In the genomic region with DNA sequence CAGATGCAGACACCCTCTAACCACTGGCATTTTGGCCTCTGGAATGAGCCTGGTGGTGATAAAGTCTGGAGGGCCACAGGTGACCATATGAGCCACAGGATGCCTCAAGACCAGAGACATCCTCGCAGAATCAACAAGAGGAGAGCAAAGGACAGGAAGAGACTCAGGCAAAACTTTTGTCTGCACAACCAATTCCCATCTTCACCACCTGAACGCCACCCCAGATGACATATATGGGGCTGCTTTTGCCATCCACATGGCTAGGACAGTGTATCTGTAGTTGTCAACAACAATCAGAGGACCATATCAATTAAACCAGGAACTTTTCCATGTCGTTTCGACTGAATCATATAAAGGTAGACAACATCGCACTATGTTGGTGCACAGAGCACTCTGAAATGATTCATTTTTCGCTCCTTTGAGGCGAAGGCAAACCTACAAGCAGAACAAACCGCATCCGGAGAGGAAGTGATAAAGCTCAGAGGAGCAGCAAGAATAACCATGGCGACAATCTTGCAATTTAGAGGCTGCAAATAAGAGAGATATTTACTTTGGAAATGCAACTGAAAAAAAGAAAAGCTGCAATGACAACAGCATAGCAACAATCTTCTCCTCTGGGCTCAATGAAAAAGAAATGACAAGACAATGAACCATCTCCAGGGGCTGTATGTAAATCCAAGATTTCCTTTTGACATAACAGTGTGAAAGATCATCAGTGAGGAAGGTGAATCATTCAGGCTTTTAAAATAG, we compare ENCODE assay signal across 8 cellular contexts.
A peak's percentile ranks its signal among the peaks of the same experiment; 100 is the strongest.
DNase-seq lines count a peak whose midpoint lies in the region; ATAC-seq, FAIRE-seq and TF ChIP-seq lines count a peak whose summit lies in the region.

No MANE protein-coding gene starts in this region.

- no peaks in the 10 kb centered on the region for H3K79me2 ChIP-seq in SU-DHL-6 (ENCODE audit: insufficient read depth, low read length)
- no peaks in the 10 kb centered on the region for H3K79me2 ChIP-seq in GM12878 (ENCODE audit: control insufficient read depth, insufficient read depth, low read length)

- no peak overlapping the region for H2AFZ ChIP-seq in SU-DHL-6 (ENCODE audit: low read depth, low read length, severe bottlenecking)
- H2AFZ ChIP-seq in GM12878 (ENCODE audit: control insufficient read depth, low read depth, low read length): no peak overlapping the region

- peak overlapping the region; percentile 95 for H3K27ac ChIP-seq in SU-DHL-6 (ENCODE audit: low read depth, low read length)
- peak overlapping the region; percentile 77 for H3K27ac ChIP-seq in GM12878 (ENCODE audit: control insufficient read depth, insufficient read depth)
- H3K27ac ChIP-seq in adrenal gland: peak overlapping the region in 1 of 5 donors; percentile 32

- H3K27me3 ChIP-seq in SU-DHL-6 (ENCODE audit: low read length) (no peaks in the 10 kb centered on the region), GM12878 (replicated peaks in 1 of 2; ENCODE audit: control insufficient read depth in 2 of 2, insufficient read depth in 2 of 2, low read length in 1 of 2) (no peaks in the 10 kb centered on the region), adrenal gland (no peaks in the 10 kb centered on the region)

- peak; percentile 37 to 59; a peak in 1 of 4 replicates for TF ChIP-seq EP300 in GM12878 (IDR thresholded peaks at IDR 0.05; ENCODE audit: borderline replicate concordance in 1 of 2, control insufficient read depth in 1 of 2, low read depth in 2 of 2, low read length in 2 of 2)

- TF ChIP-seq CTCF in SU-DHL-6 (IDR thresholded peaks at IDR 0.05; ENCODE audit: insufficient read depth, low read length, poor library complexity, severe bottlenecking) (no peak), GM12878 (IDR thresholded peaks at IDR 0.05 in 2 of 3, conservative IDR thresholded peaks at IDR 0.05 in 1 of 3; ENCODE audit: control insufficient read depth in 2 of 3, extremely low read depth in 1 of 3, insufficient read depth in 1 of 3, low read depth in 3 of 3, low read length in 3 of 3) (no peak), adrenal gland (IDR thresholded peaks at IDR 0.05) (no peak)

- H3K4me1 ChIP-seq in GM12878 (ENCODE audit: control insufficient read depth, insufficient read depth, low read length) (peaks cover 39% of the 10 kb centered on the region), adrenal gland (replicated peaks in 1 of 2) (no peaks in the 10 kb centered on the region)

- RAD21 ChIA-PET in GM12878 (lab: Charles Lee; ENCODE audit: unreplicated experiment): interaction anchor here (0.9 kb wide), 1 partner anchor 16 kb away, joined by 4 read pairs; no protein-coding TSS in a partner anchor

- no peak for TF ChIP-seq RAD21 in GM12878 (IDR thresholded peaks at IDR 0.05; ENCODE audit: insufficient read depth, low read depth, low read length)

- H3K9ac ChIP-seq in SU-DHL-6 (ENCODE audit: low read length) (peak overlapping the region; percentile 18; the same call in 1 of the 2 replicates), GM12878 (ENCODE audit: control insufficient read depth, insufficient read depth, low read length) (no peak overlapping the region)

- POLR2A ChIA-PET in GM12878 (lab: Charles Lee): interaction anchor here (1.5 kb wide), 1 partner anchor 15 kb away, joined by 4 read pairs; no protein-coding TSS in a partner anchor

- FAIRE-seq in GM19239 (lab: Jason Lieb, UNC): peak; percentile 96
- peak; percentile 85 for FAIRE-seq in GM12878 (lab: Jason Lieb, UNC)
- FAIRE-seq in HTR-8/SVneo (lab: Jason Lieb, UNC): no peak

- intact Hi-C loops in GM12878 (cut with micrococcal nuclease; ENCODE audit: unreplicated experiment): loop anchor here (1.0 to 5.0 kb wide), 4 partner anchors 16 to 199 kb away; no protein-coding TSS in a partner anchor
- intact Hi-C loops in adrenal gland (cut with DNase I): loop anchor here in 1 of 2 donors (10.0 kb wide), 1 partner anchor 202 kb away; a partner anchor contains a TSS

- H3F3A ChIP-seq in SU-DHL-6 (ENCODE audit: insufficient read depth): peaks cover 10% of the 10 kb centered on the region; the same call in 1 of the 2 replicates

- H3K36me3 ChIP-seq in SU-DHL-6 (ENCODE audit: low read length) (no peaks in the 10 kb centered on the region), GM12878 (ENCODE audit: control insufficient read depth in 2 of 2, insufficient read depth in 2 of 2, low read length in 1 of 2) (no peaks in the 10 kb centered on the region), adrenal gland (replicated peaks in 1 of 2) (no peaks in the 10 kb centered on the region)

- ATAC-seq in HG03108 (IDR thresholded peaks at IDR 0.05; ENCODE audit: unreplicated experiment): peak; percentile 57
- ATAC-seq in GM12878: peak; percentile 78

- CTCF ChIA-PET in GM12878 (lab: Yijun Ruan, JAX): interaction anchor here (0.6 to 0.9 kb wide), 2 partner anchors 79 to 888 kb away, joined by 3 read pairs; no protein-coding TSS in a partner anchor

- SMC1A ChIA-PET in GM12878 (lab: Charles Lee; ENCODE audit: uncharacterized antibody, unreplicated experiment): interaction anchor here (0.8 to 2.3 kb wide), 4 partner anchors 9 to 134 kb away, joined by 3 to 9 read pairs (median 4); no protein-coding TSS in a partner anchor

- H4K20me1 ChIP-seq in SU-DHL-6 (ENCODE audit: low read depth, low read length): no peaks in the 10 kb centered on the region
- no peaks in the 10 kb centered on the region for H4K20me1 ChIP-seq in GM12878 (ENCODE audit: control insufficient read depth, insufficient read depth)

- peak overlapping the region; percentile 30 for H3K4me2 ChIP-seq in SU-DHL-6 (ENCODE audit: low read depth, low read length, poor library complexity, severe bottlenecking)
- H3K4me2 ChIP-seq in GM12878 (ENCODE audit: control insufficient read depth, insufficient read depth): peak overlapping the region; percentile 33; the same call in 1 of the 2 replicates

- H3K9me2 ChIP-seq in SU-DHL-6 (replicated peaks; ENCODE audit: insufficient read depth, low read length): no peaks in the 10 kb centered on the region

- no peaks in the 10 kb centered on the region for H3K9me3 ChIP-seq in SU-DHL-6 (ENCODE audit: insufficient read depth, low read length)
- H3K9me3 ChIP-seq in GM12878 (replicated peaks; ENCODE audit: control insufficient read depth, insufficient read depth, low read length): no peaks in the 10 kb centered on the region; the same call in 2 of the 3 replicates
- no peaks in the 10 kb centered on the region for H3K9me3 ChIP-seq in adrenal gland (replicated peaks in 1 of 3)

- in situ Hi-C loops in GM12878 (cut with MboI): no loop called here

- H3K4me3 ChIP-seq in SU-DHL-6 (ENCODE audit: insufficient read depth, low read length, poor library complexity, severe bottlenecking) (no peak overlapping the region), GM12878 (no peak overlapping the region; the same call in 1 of the 2 replicates), adrenal gland (no peak overlapping the region)

- TF ChIP-seq POLR2A in GM12878 (IDR thresholded peaks at IDR 0.05; ENCODE audit: low read depth, low read length) (no peak; the same call in 1 of the 2 replicates), adrenal gland (IDR thresholded peaks at IDR 0.05) (no peak)

- 0% methylated on average over 10 of the region's 10 CpGs for WGBS in GM12878 (ENCODE audit: insufficient coverage, insufficient replicate concordance, low lambda C conversion rate, missing lambda C conversion rate)
- 74 to 83% (median 81%) methylated on average over 10 of the region's 10 CpGs for WGBS in adrenal gland, 4 donors

- DNase-seq in GM19239 (ENCODE audit: insufficient read length, low spot score) (peak; percentile 38), GM12878 (ENCODE audit: low read depth, low spot score) (peak; percentile 80), adrenal gland (no peak), epidermal melanocyte (ENCODE audit: insufficient read length, low spot score) (no peak), HTR-8/SVneo (ENCODE audit: insufficient read length, low spot score) (no peak)
- DNase-seq in stimulated activated CD8-positive, alpha-beta memory T cell treated with anti-CD3 and anti-CD28 coated beads, Interleukin-7, amount 100 ng/mL, for 4 hours (ENCODE audit: low read depth in 2 of 2): peak; percentile 38 to 56

- BruUV-seq in GM12878 (replicated peaks; lab: Mats Ljungman, UMichigan): no TSS peak

TF ChIP-seq in GM12878, 131 proteins besides CTCF, POLR2A, EP300 and RAD21 (continues in another document):
- peak; percentile 24; the same call in 1 of the 2 replicates for TF ChIP-seq CHD2 (IDR thresholded peaks at IDR 0.05; ENCODE audit: borderline replicate concordance, low read depth, low read length)
- TF ChIP-seq SP1 (IDR thresholded peaks at IDR 0.05; ENCODE audit: low read depth, low read length): no peak
- TF ChIP-seq MTA2 (IDR thresholded peaks at IDR 0.05; ENCODE audit: low read depth): no peak
- TF ChIP-seq SUZ12 (IDR thresholded peaks at IDR 0.05; ENCODE audit: unreplicated experiment): no peak
- 0 out of 2 replicates have a peak, but pooled peaks have one; percentile 27 for TF ChIP-seq ASH2L (IDR thresholded peaks at IDR 0.05; ENCODE audit: borderline replicate concordance, low read depth)
- no peak for TF ChIP-seq NR2C2 (IDR thresholded peaks at IDR 0.05; ENCODE audit: borderline replicate concordance, control insufficient read depth, insufficient read length, low read depth)
- peak; percentile 50 for TF ChIP-seq RUNX3 (IDR thresholded peaks at IDR 0.05; ENCODE audit: low read length)
- TF ChIP-seq, protein P1, sequence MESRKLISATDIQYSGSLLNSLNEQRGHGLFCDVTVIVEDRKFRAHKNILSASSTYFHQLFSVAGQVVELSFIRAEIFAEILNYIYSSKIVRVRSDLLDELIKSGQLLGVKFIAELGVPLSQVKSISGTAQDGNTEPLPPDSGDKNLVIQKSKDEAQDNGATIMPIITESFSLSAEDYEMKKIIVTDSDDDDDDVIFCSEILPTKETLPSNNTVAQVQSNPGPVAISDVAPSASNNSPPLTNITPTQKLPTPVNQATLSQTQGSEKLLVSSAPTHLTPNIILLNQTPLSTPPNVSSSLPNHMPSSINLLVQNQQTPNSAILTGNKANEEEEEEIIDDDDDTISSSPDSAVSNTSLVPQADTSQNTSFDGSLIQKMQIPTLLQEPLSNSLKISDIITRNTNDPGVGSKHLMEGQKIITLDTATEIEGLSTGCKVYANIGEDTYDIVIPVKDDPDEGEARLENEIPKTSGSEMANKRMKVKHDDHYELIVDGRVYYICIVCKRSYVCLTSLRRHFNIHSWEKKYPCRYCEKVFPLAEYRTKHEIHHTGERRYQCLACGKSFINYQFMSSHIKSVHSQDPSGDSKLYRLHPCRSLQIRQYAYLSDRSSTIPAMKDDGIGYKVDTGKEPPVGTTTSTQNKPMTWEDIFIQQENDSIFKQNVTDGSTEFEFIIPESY (IDR thresholded peaks at IDR 0.05): no peak
- TF ChIP-seq, protein P2, sequence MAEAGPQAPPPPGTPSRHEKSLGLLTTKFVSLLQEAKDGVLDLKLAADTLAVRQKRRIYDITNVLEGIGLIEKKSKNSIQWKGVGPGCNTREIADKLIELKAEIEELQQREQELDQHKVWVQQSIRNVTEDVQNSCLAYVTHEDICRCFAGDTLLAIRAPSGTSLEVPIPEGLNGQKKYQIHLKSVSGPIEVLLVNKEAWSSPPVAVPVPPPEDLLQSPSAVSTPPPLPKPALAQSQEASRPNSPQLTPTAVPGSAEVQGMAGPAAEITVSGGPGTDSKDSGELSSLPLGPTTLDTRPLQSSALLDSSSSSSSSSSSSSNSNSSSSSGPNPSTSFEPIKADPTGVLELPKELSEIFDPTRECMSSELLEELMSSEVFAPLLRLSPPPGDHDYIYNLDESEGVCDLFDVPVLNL (IDR thresholded peaks at IDR 0.05; ENCODE audit: low read depth, low read length): no peak

Comparison
In these comparisons a context has a peak if more than half of its experiments do, and no peak if none do; other contexts are left out.
1. DNase-seq: peak in GM19239 (single experiment), GM12878 (single experiment) and stimulated activated CD8-positive, alpha-beta memory T cell treated with anti-CD3 and anti-CD28 coated beads, Interleukin-7, amount 100 ng/mL, for 4 hours (2 of 2); none in adrenal gland (0 of 7), epidermal melanocyte (single experiment) and HTR-8/SVneo (single experiment).